ENCODE assay signal across 12 cellular contexts in genomic region chr14:30849354-30849753, GRCh38. TPM values are rescaled to one million over a fixed set of nuclear protein-coding genes. Genes with fewer than 3 reads are reported as not detected.
DNase-seq lines count a peak whose midpoint lies in the region; ATAC-seq, FAIRE-seq and TF ChIP-seq lines count a peak whose summit lies in the region.
"Had no signal": no experiment of that assay in that cellular context is flagged by ENCODE, and none has a peak within 500 bp of the region (broad histone marks: within the 10 kb centered on the region; RNA-seq: fewer than 3 reads in every experiment).

No MANE protein-coding gene starts in this region.

- H3K9me3 ChIP-seq in right lobe of liver, result no peaks in the 10 kb centered on the region
- H3K9me3 ChIP-seq: SJCRH30, vagina had no signal

- H3K27me3 ChIP-seq in right lobe of liver, result no peaks in the 10 kb centered on the region
- H3K27me3 ChIP-seq: SJCRH30, vagina had no signal

- H3K4me3 ChIP-seq in right lobe of liver, result no peak overlapping the region
- H3K4me3 ChIP-seq: SJCRH30, vagina had no signal

- H3K36me3 ChIP-seq in right lobe of liver, result no peaks in the 10 kb centered on the region
- H3K36me3 ChIP-seq: SJCRH30, vagina had no signal

- TF ChIP-seq CTCF in right lobe of liver (IDR thresholded peaks at IDR 0.05) (no peak), D721Med (IDR thresholded peaks at IDR 0.05; ENCODE audit: insufficient read depth, missing control alignments) (no peak)

- FAIRE-seq in D721Med (lab: Jason Lieb, UNC), result no peak

- intact Hi-C loops in right lobe of liver (cut with DNase I), result no loop called here

- H3K27ac ChIP-seq in right lobe of liver, result peak overlapping the region in 2 of 3 donors; percentile 38 to 58
- H3K27ac ChIP-seq: SJCRH30, vagina had no signal

- DNase-seq in right lobe of liver (no peak), DMS79 (lab: John Stamatoyannopoulos, UW) (no peak), H4 (ENCODE audit: low spot score) (no peak), A172 (ENCODE audit: low spot score) (no peak), D721Med (ENCODE audit: insufficient read length, low spot score) (no peak)
- DNase-seq: amygdala, NCI-H146, SJCRH30 had no signal

- 60% methylated on average over 1 of the region's 1 CpG for WGBS in right lobe of liver (ENCODE audit: insufficient coverage, low coverage, low lambda C conversion rate, missing lambda C conversion rate)

- TF ChIP-seq POLR2A in right lobe of liver (IDR thresholded peaks at IDR 0.05), result no peak

- ATAC-seq in GM18870 (IDR thresholded peaks at IDR 0.05; ENCODE audit: unreplicated experiment) (peak; percentile 94), GM21737 (IDR thresholded peaks at IDR 0.05; ENCODE audit: unreplicated experiment) (peak; percentile 92), HG03342 (IDR thresholded peaks at IDR 0.05; ENCODE audit: unreplicated experiment) (peak; percentile 93), right lobe of liver (peak; percentile 30 to 55 (median 36))

- peaks cover 0 to 12% (median 4%) of the 10 kb centered on the region in 4 donors for H3K4me1 ChIP-seq in right lobe of liver
- H3K4me1 ChIP-seq: SJCRH30, vagina had no signal

RNA-seq across cellular contexts. Expression of gene COCH, which starts 25.0 kb away (rescaled TPM):
- 1 to 10 TPM in 2 of 6 experiments, under 1 TPM in 3, not detected in 1; 0.14 to 2.9 (median 0.60) TPM for total RNA-seq in right lobe of liver
- not detected in 2 replicates for total RNA-seq in H4 (2014; rRNA removed; shearing (Covaris generic))
- 4.1 and 4.8 TPM in 2 replicates for total RNA-seq in A172 (2014; rRNA removed; shearing (Covaris generic))
- total RNA-seq: SJCRH30 had no signal

Comparison
In these comparisons a context has a peak if more than half of its experiments do, and no peak if none do; other contexts are left out.
1. ATAC-seq: peak in every context shown above with its lines; median percentile 94 in GM18870; 93 in HG03342; 92 in GM21737; 36 in right lobe of liver.